Comparison of ENCODE assay signal across 8 cellular contexts in the genomic region with DNA sequence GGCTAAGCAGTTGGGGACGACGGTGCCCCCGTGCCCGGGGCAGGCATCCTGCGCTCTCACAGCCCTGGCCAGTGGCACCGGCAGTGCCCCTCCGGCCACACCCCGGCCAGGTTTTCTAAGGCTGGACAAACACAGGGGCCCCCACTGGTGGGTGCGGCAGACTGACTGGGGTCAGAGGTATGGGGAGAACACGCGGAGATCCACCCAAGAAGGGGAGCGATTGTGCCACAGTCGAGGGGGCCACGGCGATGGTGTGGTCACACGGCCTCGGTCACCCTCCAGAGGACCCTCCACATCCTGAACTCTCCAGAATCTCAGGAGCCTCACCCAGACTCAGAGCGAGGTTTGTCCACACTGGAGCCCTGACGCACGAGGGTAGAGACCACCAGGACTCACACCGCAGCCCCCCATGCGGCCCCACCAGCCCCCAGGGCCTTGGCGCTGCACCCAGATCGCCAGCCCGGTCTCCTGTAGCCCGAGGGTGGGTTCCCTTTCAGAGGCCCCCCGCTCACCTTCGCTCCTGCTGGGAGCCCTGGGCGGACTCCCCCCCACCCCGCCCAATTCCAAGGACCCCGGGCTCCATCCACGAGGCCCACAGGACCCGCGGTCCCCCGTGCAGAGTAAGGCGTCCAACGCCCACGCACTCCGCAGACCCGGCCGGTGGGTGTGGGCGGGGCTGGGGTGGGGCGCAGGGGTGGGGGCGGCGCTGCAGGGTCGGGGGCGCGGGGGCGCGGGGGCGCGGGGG. TPM values are rescaled to one million over a fixed set of nuclear protein-coding genes. Genes with fewer than 3 reads are reported as not detected.
DNase-seq lines count a peak whose midpoint lies in the region; ATAC-seq and TF ChIP-seq lines count a peak whose summit lies in the region.

No MANE protein-coding gene starts in this region.

- no TSS peak for BruUV-seq in MCF 10A (replicated peaks; lab: Mats Ljungman, UMichigan)

- H3K9me3 ChIP-seq in breast epithelium = no peaks in the 10 kb centered on the region

- H3K79me2 ChIP-seq in mesendoderm (ENCODE audit: control insufficient read depth, insufficient read depth, low read length) = no peaks in the 10 kb centered on the region

- no CpG with 5 or more reads among the region's 52 CpGs for WGBS in mesendoderm (ENCODE audit: extremely low coverage, insufficient coverage, low lambda C conversion rate)

- H3K56ac ChIP-seq in mesendoderm (ENCODE audit: low read length) = peak overlapping the region; percentile 10

- no peak overlapping the region for H2BK15ac ChIP-seq in mesendoderm (replicated peaks; ENCODE audit: low read depth)

- H3K27me3 ChIP-seq in breast epithelium (peaks cover 0 to 7% of the 10 kb centered on the region in 2 donors), mesendoderm (ENCODE audit: insufficient read depth, low read length, poor library complexity) (peaks cover 3% of the 10 kb centered on the region)

- H3K4me2 ChIP-seq in mesendoderm (ENCODE audit: low read length) = no peak overlapping the region

- H3K36me3 ChIP-seq in breast epithelium = no peaks in the 10 kb centered on the region
- no peaks in the 10 kb centered on the region for H3K36me3 ChIP-seq in mesendoderm (ENCODE audit: control insufficient read depth, insufficient read depth, low read length)

- no peaks in the 10 kb centered on the region for H3K4me1 Mint-ChIP-seq in MCF 10A (ENCODE audit: insufficient read depth, unreplicated experiment)
- peaks cover 28% of the 10 kb centered on the region for H3K4me1 Mint-ChIP-seq in activated naive CD8-positive, alpha-beta T cell (ENCODE audit: low read depth)

- H4K5ac ChIP-seq in mesendoderm (ENCODE audit: low read length) = no peak overlapping the region

- H3K18ac ChIP-seq in mesendoderm (ENCODE audit: low read length) = peak overlapping the region; percentile 91

- H2AK5ac ChIP-seq in mesendoderm (ENCODE audit: low read length) = no peak overlapping the region

- no peak overlapping the region for H4K8ac ChIP-seq in mesendoderm (ENCODE audit: low read depth, low read length)

- ATAC-seq in GM21526 (IDR thresholded peaks at IDR 0.05; ENCODE audit: low FRiP score, unreplicated experiment) (no peak), HG03280 (IDR thresholded peaks at IDR 0.05; ENCODE audit: unreplicated experiment) (no peak)

- CTCF ChIA-PET in MCF 10A (lab: Yijun Ruan, JAX) = no interaction called here

- no peak for TF ChIP-seq CTCF in breast epithelium (IDR thresholded peaks at IDR 0.05)
- TF ChIP-seq CTCF in MCF 10A (IDR thresholded peaks at IDR 0.05; ENCODE audit: unreplicated experiment) = no peak

- H3K4me3 ChIP-seq in breast epithelium (peak overlapping the region; percentile 40 to 63 (median 48)), mesendoderm (ENCODE audit: low read length) (no peak overlapping the region)

- DNase-seq in breast epithelium (ENCODE audit: low spot score in 2 of 2) (no peak), MCF 10A (ENCODE audit: unreplicated experiment) (no peak), mesendoderm (no peak), NCI-H2029 (lab: John Stamatoyannopoulos, UW) (no peak), NCI-H1436 (lab: John Stamatoyannopoulos, UW) (no peak)

- no peaks in the 10 kb centered on the region for H3K79me1 ChIP-seq in mesendoderm (ENCODE audit: low read length)

- no peaks in the 10 kb centered on the region for H3K9me3 Mint-ChIP-seq in MCF 10A (ENCODE audit: unreplicated experiment)
- H3K9me3 Mint-ChIP-seq in activated naive CD8-positive, alpha-beta T cell (ENCODE audit: low read depth) = no peaks in the 10 kb centered on the region

- POLR2A ChIA-PET in MCF 10A (lab: Yijun Ruan, JAX) = no interaction called here

- intact Hi-C loops in breast epithelium (cut with DNase I; ENCODE audit: low total_unique reads) = no loop called here
- intact Hi-C loops in MCF 10A (cut with micrococcal nuclease) = no loop called here

- peaks cover 0 to 6% of the 10 kb centered on the region in 2 donors for H3K4me1 ChIP-seq in breast epithelium
- H3K4me1 ChIP-seq in mesendoderm (ENCODE audit: control insufficient read depth, low read depth, low read length) = no peaks in the 10 kb centered on the region

- H3K23ac ChIP-seq in mesendoderm (ENCODE audit: low read length) = no peak overlapping the region

- no peak overlapping the region for H3K4me3 Mint-ChIP-seq in MCF 10A (ENCODE audit: unreplicated experiment)
- peak overlapping the region; percentile 70 for H3K4me3 Mint-ChIP-seq in activated naive CD8-positive, alpha-beta T cell

- H3K36me3 Mint-ChIP-seq in MCF 10A (ENCODE audit: insufficient read depth, unreplicated experiment) = no peaks in the 10 kb centered on the region
- H3K36me3 Mint-ChIP-seq in activated naive CD8-positive, alpha-beta T cell = no peaks in the 10 kb centered on the region

- no peak overlapping the region for H2BK5ac ChIP-seq in mesendoderm (ENCODE audit: low read length)

- no peak overlapping the region for H3K9ac ChIP-seq in mesendoderm (ENCODE audit: low read length)

- no peak overlapping the region for H3K27ac Mint-ChIP-seq in MCF 10A (ENCODE audit: low read depth, unreplicated experiment)
- H3K27ac Mint-ChIP-seq in activated naive CD8-positive, alpha-beta T cell = peak overlapping the region; percentile 81

- no peak for TF ChIP-seq POLR2A in breast epithelium (IDR thresholded peaks at IDR 0.05)

- H3K27me3 Mint-ChIP-seq in MCF 10A (ENCODE audit: insufficient read depth, unreplicated experiment) = peaks cover 41% of the 10 kb centered on the region
- peaks cover 3% of the 10 kb centered on the region for H3K27me3 Mint-ChIP-seq in activated naive CD8-positive, alpha-beta T cell

- peak overlapping the region; percentile 62 for H3K4ac ChIP-seq in mesendoderm (ENCODE audit: low read depth, low read length)

- H3K27ac ChIP-seq in breast epithelium (peak overlapping the region in 1 of 2 donors; percentile 56), mesendoderm (ENCODE audit: low read depth, low read length) (no peak overlapping the region)

- no peak overlapping the region for H2BK120ac ChIP-seq in mesendoderm (ENCODE audit: low read depth, low read length)

RNA-seq across cellular contexts. Expression of gene PDCD1, which starts 15.2 kb away (rescaled TPM):
- total RNA-seq in breast epithelium = under 1 TPM; 0.16 to 0.88 (median 0.33) TPM
- not detected in 2 replicates for total RNA-seq in MCF 10A (2022)
- 0.87 TPM for polyA plus RNA-seq in mesendoderm (2013, experiment 1 of 2)
- 0.78 TPM for polyA plus RNA-seq in mesendoderm (2013, experiment 2 of 2)

RNA-seq across cellular contexts. Expression of gene RTP5, which starts 26.0 kb away (rescaled TPM):
- total RNA-seq in breast epithelium (under 1 TPM in 1 of 3 donors, not detected in 2; 0.15 TPM), MCF 10A (2022) (not detected in 2 replicates)
- polyA plus RNA-seq in mesendoderm (2013, experiment 1 of 2) = not detected
- not detected for polyA plus RNA-seq in mesendoderm (2013, experiment 2 of 2)

RNA-seq across cellular contexts. Expression of gene NEU4, which starts 34.5 kb away (rescaled TPM):
- total RNA-seq in breast epithelium (1 to 10 TPM in 1 of 3 donors, under 1 TPM in 2; 0.33 to 3.0 (median 0.44) TPM), MCF 10A (2022) (not detected in 2 replicates)
- polyA plus RNA-seq in mesendoderm (2013, experiment 1 of 2) = 0.04 TPM
- polyA plus RNA-seq in mesendoderm (2013, experiment 2 of 2) = 0.04 TPM
